ENCODE assay signal across 2 cellular contexts in the genomic region with DNA sequence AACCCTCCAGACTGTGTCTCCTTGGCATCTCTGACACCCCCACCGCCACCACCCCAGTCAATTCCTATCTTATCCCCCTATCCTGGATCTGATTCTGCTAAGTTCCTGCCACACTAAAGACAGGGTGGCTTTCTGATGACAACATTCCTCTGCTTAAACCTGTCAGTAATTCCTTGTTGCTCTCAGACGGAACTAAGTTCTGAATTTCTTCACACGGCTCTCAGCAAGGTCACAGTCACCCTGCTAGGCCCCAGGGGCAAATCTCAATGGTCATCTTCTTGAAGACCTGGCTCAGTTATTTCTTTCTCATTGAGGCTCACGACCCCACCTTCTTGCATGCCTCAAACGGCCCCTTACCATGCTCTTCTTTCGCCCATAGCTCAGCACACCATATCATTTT.
TF ChIP-seq lines count a peak whose summit lies in the region.

No MANE protein-coding gene starts in this region.

TF ChIP-seq in A549, 52 proteins besides CTCF, POLR2A, EP300 and RAD21:
- TF ChIP-seq MAZ (IDR thresholded peaks at IDR 0.05; ENCODE audit: borderline replicate concordance, low read depth, low read length) (no peak), NR3C1 (IDR thresholded peaks at IDR 0.05) (no peak), ZNF302 (CRISPR knock-in tag; IDR thresholded peaks at IDR 0.05) (no peak), RFX5 (IDR thresholded peaks at IDR 0.05) (no peak), RCOR1 (IDR thresholded peaks at IDR 0.05; ENCODE audit: low read depth, low read length) (no peak), HDAC2 (IDR thresholded peaks at IDR 0.05) (no peak), MYC (IDR thresholded peaks at IDR 0.05; ENCODE audit: borderline replicate concordance, low read length) (no peak), FOSL2 (IDR thresholded peaks at IDR 0.05) (no peak), FOSL2 (CRISPR knock-in tag; IDR thresholded peaks at IDR 0.05) (no peak), NFE2L2 (conservative IDR thresholded peaks at IDR 0.05; ENCODE audit: low read length) (no peak), HEYL (CRISPR knock-in tag; IDR thresholded peaks at IDR 0.05) (no peak), ESRRA (IDR thresholded peaks at IDR 0.05; ENCODE audit: borderline replicate concordance, low read length) (no peak), JUN (IDR thresholded peaks at IDR 0.05) (no peak)
- TF ChIP-seq, protein P1, sequence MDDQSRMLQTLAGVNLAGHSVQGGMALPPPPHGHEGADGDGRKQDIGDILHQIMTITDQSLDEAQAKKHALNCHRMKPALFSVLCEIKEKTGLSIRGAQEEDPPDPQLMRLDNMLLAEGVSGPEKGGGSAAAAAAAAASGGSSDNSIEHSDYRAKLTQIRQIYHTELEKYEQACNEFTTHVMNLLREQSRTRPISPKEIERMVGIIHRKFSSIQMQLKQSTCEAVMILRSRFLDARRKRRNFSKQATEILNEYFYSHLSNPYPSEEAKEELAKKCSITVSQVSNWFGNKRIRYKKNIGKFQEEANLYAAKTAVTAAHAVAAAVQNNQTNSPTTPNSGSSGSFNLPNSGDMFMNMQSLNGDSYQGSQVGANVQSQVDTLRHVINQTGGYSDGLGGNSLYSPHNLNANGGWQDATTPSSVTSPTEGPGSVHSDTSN (IDR thresholded peaks at IDR 0.05), result no peak
- TF ChIP-seq, protein P2, sequence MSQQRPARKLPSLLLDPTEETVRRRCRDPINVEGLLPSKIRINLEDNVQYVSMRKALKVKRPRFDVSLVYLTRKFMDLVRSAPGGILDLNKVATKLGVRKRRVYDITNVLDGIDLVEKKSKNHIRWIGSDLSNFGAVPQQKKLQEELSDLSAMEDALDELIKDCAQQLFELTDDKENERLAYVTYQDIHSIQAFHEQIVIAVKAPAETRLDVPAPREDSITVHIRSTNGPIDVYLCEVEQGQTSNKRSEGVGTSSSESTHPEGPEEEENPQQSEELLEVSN (IDR thresholded peaks at IDR 0.05; ENCODE audit: borderline replicate concordance, low read depth), result no peak
- TF ChIP-seq, protein P3, sequence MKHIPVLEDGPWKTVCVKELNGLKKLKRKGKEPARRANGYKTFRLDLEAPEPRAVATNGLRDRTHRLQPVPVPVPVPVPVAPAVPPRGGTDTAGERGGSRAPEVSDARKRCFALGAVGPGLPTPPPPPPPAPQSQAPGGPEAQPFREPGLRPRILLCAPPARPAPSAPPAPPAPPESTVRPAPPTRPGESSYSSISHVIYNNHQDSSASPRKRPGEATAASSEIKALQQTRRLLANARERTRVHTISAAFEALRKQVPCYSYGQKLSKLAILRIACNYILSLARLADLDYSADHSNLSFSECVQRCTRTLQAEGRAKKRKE (CRISPR knock-in tag; IDR thresholded peaks at IDR 0.05; ENCODE audit: low read depth), result no peak
TF ChIP-seq in A549: peak in this region for 0.

TF ChIP-seq in HepG2, 621 proteins besides CTCF, POLR2A, EP300 and RAD21:
- TF ChIP-seq, protein P4, sequence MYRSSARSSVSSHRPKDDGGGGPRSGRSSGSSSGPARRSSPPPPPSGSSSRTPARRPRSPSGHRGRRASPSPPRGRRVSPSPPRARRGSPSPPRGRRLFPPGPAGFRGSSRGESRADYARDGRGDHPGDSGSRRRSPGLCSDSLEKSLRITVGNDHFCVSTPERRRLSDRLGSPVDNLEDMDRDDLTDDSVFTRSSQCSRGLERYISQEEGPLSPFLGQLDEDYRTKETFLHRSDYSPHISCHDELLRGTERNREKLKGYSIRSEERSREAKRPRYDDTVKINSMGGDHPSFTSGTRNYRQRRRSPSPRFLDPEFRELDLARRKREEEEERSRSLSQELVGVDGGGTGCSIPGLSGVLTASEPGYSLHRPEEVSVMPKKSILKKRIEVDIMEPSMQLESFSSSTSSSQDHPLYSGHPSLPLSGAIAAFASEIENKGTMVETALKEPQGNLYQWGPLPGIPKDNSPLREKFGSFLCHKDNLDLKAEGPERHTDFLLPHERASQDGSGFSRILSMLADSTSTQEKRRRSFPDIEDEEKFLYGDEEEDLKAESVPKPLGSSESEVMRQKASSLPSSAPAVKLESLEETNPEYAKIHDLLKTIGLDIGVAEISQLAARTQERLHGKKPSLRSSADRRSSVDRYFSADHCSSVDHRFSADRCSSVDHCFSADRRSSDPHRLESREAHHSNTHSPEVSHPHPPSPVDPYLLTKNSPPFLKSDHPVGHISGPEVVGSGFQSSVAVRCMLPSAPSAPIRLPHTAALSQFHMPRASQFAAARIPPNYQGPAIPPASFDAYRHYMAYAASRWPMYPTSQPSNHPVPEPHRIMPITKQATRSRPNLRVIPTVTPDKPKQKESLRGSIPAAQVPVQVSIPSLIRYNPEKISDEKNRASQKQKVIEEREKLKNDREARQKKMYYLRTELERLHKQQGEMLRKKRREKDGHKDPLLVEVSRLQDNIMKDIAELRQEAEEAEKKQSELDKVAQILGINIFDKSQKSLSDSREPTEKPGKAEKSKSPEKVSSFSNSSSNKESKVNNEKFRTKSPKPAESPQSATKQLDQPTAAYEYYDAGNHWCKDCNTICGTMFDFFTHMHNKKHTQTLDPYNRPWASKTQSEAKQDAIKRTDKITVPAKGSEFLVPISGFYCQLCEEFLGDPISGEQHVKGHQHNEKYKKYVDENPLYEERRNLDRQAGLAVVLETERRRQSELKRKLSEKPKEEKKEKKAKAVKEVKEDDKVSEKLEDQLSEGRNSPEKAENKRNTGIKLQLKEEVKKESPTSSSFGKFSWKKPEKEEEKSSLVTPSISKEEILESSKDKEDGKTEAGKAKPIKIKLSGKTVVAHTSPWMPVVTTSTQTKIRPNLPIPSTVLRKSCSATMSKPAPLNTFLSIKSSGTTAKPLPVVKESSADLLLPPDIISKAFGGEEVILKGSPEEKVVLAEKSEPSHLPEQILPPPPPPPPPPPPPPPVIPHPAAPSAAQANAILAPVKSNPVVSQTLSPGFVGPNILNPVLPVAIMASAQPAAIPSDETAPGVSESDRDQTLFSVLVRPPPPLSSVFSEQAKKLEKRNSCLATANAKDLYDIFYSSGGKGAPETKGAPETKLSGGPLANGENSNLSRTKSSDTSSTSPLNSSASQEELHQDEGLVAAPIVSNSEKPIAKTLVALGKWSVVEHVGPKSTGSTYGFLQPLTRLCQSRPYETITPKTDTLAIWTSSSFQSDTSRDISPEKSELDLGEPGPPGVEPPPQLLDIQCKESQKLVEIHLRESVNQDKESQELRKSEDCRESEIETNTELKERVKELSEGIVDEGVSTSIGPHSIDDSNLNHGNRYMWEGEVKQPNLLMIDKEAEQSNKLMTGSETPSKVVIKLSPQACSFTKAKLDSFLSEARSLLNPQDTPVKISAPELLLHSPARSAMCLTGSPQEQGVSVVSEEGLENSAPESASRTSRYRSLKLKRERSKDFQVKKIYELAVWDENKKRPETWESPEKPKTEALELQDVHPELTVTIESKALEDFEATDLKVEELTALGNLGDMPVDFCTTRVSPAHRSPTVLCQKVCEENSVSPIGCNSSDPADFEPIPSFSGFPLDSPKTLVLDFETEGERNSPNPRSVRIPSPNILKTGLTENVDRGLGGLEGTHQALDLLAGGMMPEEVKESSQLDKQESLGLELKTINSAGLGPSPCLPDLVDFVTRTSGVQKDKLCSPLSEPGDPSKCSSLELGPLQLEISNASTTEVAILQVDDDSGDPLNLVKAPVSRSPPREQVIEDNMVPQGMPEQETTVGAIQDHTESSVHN (CRISPR knock-in tag; IDR thresholded peaks at IDR 0.05), result no peak
- TF ChIP-seq NAIF1 (CRISPR knock-in tag; IDR thresholded peaks at IDR 0.05; ENCODE audit: borderline replicate concordance), result no peak
- no peak for TF ChIP-seq RFXAP (CRISPR knock-in tag; IDR thresholded peaks at IDR 0.05; ENCODE audit: borderline replicate concordance)
- TF ChIP-seq POLR2AphosphoS2 (IDR thresholded peaks at IDR 0.05; ENCODE audit: low read depth, low read length), result no peak
- TF ChIP-seq ZNF333 (CRISPR knock-in tag; IDR thresholded peaks at IDR 0.05; ENCODE audit: borderline replicate concordance), result no peak
- TF ChIP-seq, protein P5, sequence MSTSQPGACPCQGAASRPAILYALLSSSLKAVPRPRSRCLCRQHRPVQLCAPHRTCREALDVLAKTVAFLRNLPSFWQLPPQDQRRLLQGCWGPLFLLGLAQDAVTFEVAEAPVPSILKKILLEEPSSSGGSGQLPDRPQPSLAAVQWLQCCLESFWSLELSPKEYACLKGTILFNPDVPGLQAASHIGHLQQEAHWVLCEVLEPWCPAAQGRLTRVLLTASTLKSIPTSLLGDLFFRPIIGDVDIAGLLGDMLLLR (CRISPR knock-in tag; IDR thresholded peaks at IDR 0.05), result no peak
- no peak for TF ChIP-seq ZZZ3 (CRISPR knock-in tag; IDR thresholded peaks at IDR 0.05; ENCODE audit: borderline replicate concordance)
- no peak for TF ChIP-seq ZIK1 (CRISPR knock-in tag; IDR thresholded peaks at IDR 0.05; ENCODE audit: borderline replicate concordance, low read depth)
- TF ChIP-seq MTF1 (CRISPR knock-in tag; IDR thresholded peaks at IDR 0.05), result no peak
- TF ChIP-seq NFRKB (IDR thresholded peaks at IDR 0.05), result no peak
- no peak for TF ChIP-seq MATR3 (CRISPR knock-in tag; IDR thresholded peaks at IDR 0.05)
- no peak for TF ChIP-seq ZNF616 (CRISPR knock-in tag; IDR thresholded peaks at IDR 0.05; ENCODE audit: low read depth)
- TF ChIP-seq GMEB2 (CRISPR knock-in tag; IDR thresholded peaks at IDR 0.05; ENCODE audit: low read depth), result no peak
- no peak for TF ChIP-seq SALL2 (CRISPR knock-in tag; IDR thresholded peaks at IDR 0.05)
- TF ChIP-seq RXRA (CRISPR knock-in tag; IDR thresholded peaks at IDR 0.05), result no peak
- TF ChIP-seq HHEX (CRISPR knock-in tag; IDR thresholded peaks at IDR 0.05), result no peak
- no peak for TF ChIP-seq ZNF343 (CRISPR knock-in tag; IDR thresholded peaks at IDR 0.05)
- TF ChIP-seq ONECUT2 (CRISPR knock-in tag; IDR thresholded peaks at IDR 0.05), result no peak
